In the genomic region with DNA sequence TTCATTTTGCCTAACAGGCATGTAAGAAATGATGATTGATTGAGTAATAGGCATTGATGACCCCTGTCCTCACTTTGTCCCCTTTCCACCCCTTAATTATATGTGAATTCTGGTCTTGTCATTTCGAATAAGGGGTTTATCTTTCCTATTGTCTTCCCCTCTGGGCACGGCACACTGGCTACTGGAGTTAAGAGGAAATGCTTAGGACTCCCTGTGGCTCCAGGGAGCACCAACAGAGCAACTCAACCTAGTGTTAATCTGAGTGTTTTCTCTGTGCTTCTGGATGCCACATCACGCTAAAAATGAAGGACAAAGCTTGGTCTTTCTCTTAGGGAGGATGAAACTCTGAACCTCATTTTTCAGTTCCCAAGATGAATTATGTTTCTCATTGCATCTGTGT, we compare ENCODE assay signal across 14 cellular contexts. TPM values are rescaled to one million over a fixed set of nuclear protein-coding genes. Genes with fewer than 3 reads are reported as not detected.
DNase-seq lines count a peak whose midpoint lies in the region; ATAC-seq and TF ChIP-seq lines count a peak whose summit lies in the region.
"Had no signal": no experiment of that assay in that cellular context is flagged by ENCODE, and none has a peak within 500 bp of the region (broad histone marks: within the 10 kb centered on the region; RNA-seq: fewer than 3 reads in every experiment).

No MANE protein-coding gene starts in this region.

- H3K4me1 ChIP-seq in A673 (ENCODE audit: insufficient read depth, low read length, poor library complexity, severe bottlenecking) (no peaks in the 10 kb centered on the region), NT2/D1 (ENCODE audit: insufficient read depth, insufficient read length) (no peaks in the 10 kb centered on the region), endodermal cell (ENCODE audit: control insufficient read depth, insufficient read depth, low read length) (peaks cover 3% of the 10 kb centered on the region), body of pancreas (no peaks in the 10 kb centered on the region), HAP-1 (no peaks in the 10 kb centered on the region)
- H3K4me1 ChIP-seq: BE2C had no signal

- no peak overlapping the region for H3K27ac ChIP-seq in A673 (ENCODE audit: low read depth, low read length, poor library complexity, severe bottlenecking)
- no peak overlapping the region for H3K27ac ChIP-seq in endodermal cell (ENCODE audit: low read depth, low read length)
- no peak overlapping the region for H3K27ac ChIP-seq in body of pancreas
- H3K27ac ChIP-seq: C4-2B had no signal

- WGBS in endodermal cell (ENCODE audit: insufficient coverage in 1 of 2, insufficient read length in 1 of 2), 2 experiments, result 5 to 12% methylated on average over 3 of the region's 3 CpGs
- WGBS in body of pancreas, 2 donors, result 12 to 14% methylated on average over 3 of the region's 3 CpGs

- intact Hi-C loops in A673 (cut with micrococcal nuclease; ENCODE audit: unreplicated experiment) (no loop called here), body of pancreas (cut with DNase I) (no loop called here)

- no peak for ATAC-seq in body of pancreas
- ATAC-seq: GM12878 had no signal

- TF ChIP-seq CTCF in A673 (conservative IDR thresholded peaks at IDR 0.05; ENCODE audit: low read depth, low read length) (no peak), endodermal cell (conservative IDR thresholded peaks at IDR 0.05) (no peak), body of pancreas (IDR thresholded peaks at IDR 0.05) (no peak)

- no TSS peak for BruUV-seq in A673 (replicated peaks; lab: Mats Ljungman, UMichigan)

- no peak for TF ChIP-seq POLR2A in body of pancreas (IDR thresholded peaks at IDR 0.05)

- H3K9me3 ChIP-seq in A673 (ENCODE audit: low read depth, low read length, poor library complexity, severe bottlenecking) (no peaks in the 10 kb centered on the region), NT2/D1 (ENCODE audit: insufficient read depth, low read length) (no peaks in the 10 kb centered on the region), endodermal cell (ENCODE audit: control insufficient read depth, low read length) (no peaks in the 10 kb centered on the region), body of pancreas (no peaks in the 10 kb centered on the region), HAP-1 (no peaks in the 10 kb centered on the region)
- H3K9me3 ChIP-seq: BE2C had no signal

- H3K4me1 Mint-ChIP-seq in endodermal cell, result peaks cover 15% of the 10 kb centered on the region
- H3K4me1 Mint-ChIP-seq: CD4-positive, alpha-beta memory T cell had no signal

- H3K27me3 ChIP-seq in A673 (replicated peaks; ENCODE audit: insufficient read depth, low read depth, low read length, poor library complexity) (peaks cover 45% of the 10 kb centered on the region), NT2/D1 (ENCODE audit: insufficient read depth, insufficient read length) (no peaks in the 10 kb centered on the region), endodermal cell (ENCODE audit: control insufficient read depth, insufficient read depth, low read length, poor library complexity, severe bottlenecking) (no peaks in the 10 kb centered on the region), body of pancreas (no peaks in the 10 kb centered on the region), HAP-1 (ENCODE audit: low read depth) (no peaks in the 10 kb centered on the region)
- H3K27me3 ChIP-seq: BE2C had no signal

- peak; percentile 2 for DNase-seq in A673 (ENCODE audit: low spot score)
- DNase-seq in NT2/D1 (ENCODE audit: low read depth, low spot score), result peak; percentile 36
- DNase-seq in endodermal cell, result peak; percentile 66
- DNase-seq in iPS-NIHi7 (ENCODE audit: extremely low spot score), result peak; percentile 26
- DNase-seq in body of pancreas, result no peak
- DNase-seq in HAP-1 (ENCODE audit: low spot score in 2 of 2), result no peak
- DNase-seq in activated CD4-positive, alpha-beta T cell treated with anti-CD3 and anti-CD28 coated beads for 1 hour, result no peak
- DNase-seq: BE2C; CD4-positive, alpha-beta memory T cell; DMS79 had no signal

- H3K9ac ChIP-seq in NT2/D1 (ENCODE audit: insufficient read length, low read depth), result no peak overlapping the region
- no peak overlapping the region for H3K9ac ChIP-seq in endodermal cell (ENCODE audit: extremely low read depth, low read length, poor library complexity, severe bottlenecking)

- no peak overlapping the region for H3K4me3 Mint-ChIP-seq in endodermal cell
- H3K4me3 Mint-ChIP-seq: CD4-positive, alpha-beta memory T cell had no signal

- H3K27ac Mint-ChIP-seq in endodermal cell, result no peak overlapping the region
- H3K27ac Mint-ChIP-seq: CD4-positive, alpha-beta memory T cell had no signal

- no peaks in the 10 kb centered on the region for H3K27me3 Mint-ChIP-seq in endodermal cell (ENCODE audit: insufficient read depth)

- peaks cover 35% of the 10 kb centered on the region for H3K9me3 Mint-ChIP-seq in endodermal cell
- H3K9me3 Mint-ChIP-seq: CD4-positive, alpha-beta memory T cell had no signal

- H3K36me3 ChIP-seq in A673 (ENCODE audit: insufficient read depth, low read length, poor library complexity, severe bottlenecking) (no peaks in the 10 kb centered on the region), NT2/D1 (ENCODE audit: insufficient read depth, insufficient read length, low read length) (no peaks in the 10 kb centered on the region), endodermal cell (ENCODE audit: control insufficient read depth, insufficient read depth, low read length) (no peaks in the 10 kb centered on the region), body of pancreas (replicated peaks in 1 of 2; ENCODE audit: insufficient read depth in 1 of 2, low read depth in 2 of 2) (no peaks in the 10 kb centered on the region), HAP-1 (replicated peaks) (no peaks in the 10 kb centered on the region)
- H3K36me3 ChIP-seq: BE2C had no signal

- POLR2A ChIA-PET in A673 (lab: Charles Lee; ENCODE audit: low non-redundant PET), result no interaction called here

- CTCF ChIA-PET in A673 (lab: Charles Lee), result no interaction called here

- H3K36me3 Mint-ChIP-seq in endodermal cell (ENCODE audit: low read depth), result no peaks in the 10 kb centered on the region
- H3K36me3 Mint-ChIP-seq: CD4-positive, alpha-beta memory T cell had no signal

- in situ Hi-C loops in HAP-1 (cut with MboI; ENCODE audit: low sequenced_read_pairs), result no loop called here

- H3K4me3 ChIP-seq in A673 (ENCODE audit: low read depth, low read length, poor library complexity, severe bottlenecking) (no peak overlapping the region), NT2/D1 (ENCODE audit: insufficient read length, low read depth) (no peak overlapping the region), endodermal cell (ENCODE audit: low read length) (no peak overlapping the region), body of pancreas (no peak overlapping the region), HAP-1 (no peak overlapping the region)
- H3K4me3 ChIP-seq: GM12878 had no signal

RNA-seq across cellular contexts. Expression of a gene that starts 5.2 kb away (rescaled TPM):
- total RNA-seq in A673 (2021) (not detected in 2 replicates), endodermal cell (not detected), body of pancreas (not detected)
- polyA plus RNA-seq in endodermal cell (2013, experiment 1 of 2), result not detected
- polyA plus RNA-seq in endodermal cell (2013, experiment 2 of 2), result not detected
- total RNA-seq: A172; CD4-positive, alpha-beta memory T cell; G401 had no signal

Comparison
In these comparisons a context has a peak if more than half of its experiments do, and no peak if none do; other contexts are left out.
1. DNase-seq: peak in A673 (single experiment), NT2/D1 (single experiment), endodermal cell (single experiment) and iPS-NIHi7 (single experiment); none in body of pancreas (0 of 4), HAP-1 (0 of 2) and activated CD4-positive, alpha-beta T cell treated with anti-CD3 and anti-CD28 coated beads for 1 hour (single experiment).